Comparison of ENCODE assay signal across 18 cellular contexts in genomic region chr11:65063532-65063931, GRCh38. TPM values are rescaled to one million over a fixed set of nuclear protein-coding genes. Genes with fewer than 3 reads are reported as not detected.
"Had no signal": no experiment of that assay in that cellular context is flagged by ENCODE, and none has a peak within 500 bp of the region (broad histone marks: within the 10 kb centered on the region; RNA-seq: fewer than 3 reads in every experiment).

No MANE protein-coding gene starts in this region.

- H3K4me1 Mint-ChIP-seq: activated B cell treated with CpG ODN at 0.5 μM for 24 hours; activated T-helper 17 cell treated with anti-CD3 and anti-CD28 coated beads, Interleukin-2, amount 50 U/mL, for 72 hours had no signal

- H3K4me3 ChIP-seq: ascending aorta, breast epithelium, mucosa of descending colon, thoracic aorta had no signal

- H3K4me3 Mint-ChIP-seq: activated B cell treated with CpG ODN at 0.5 μM for 24 hours; activated T-helper 17 cell treated with anti-CD3 and anti-CD28 coated beads, Interleukin-2, amount 50 U/mL, for 72 hours; dendritic cell treated with granulocyte-macrophage colony-stimulating factor and Interleukin-4, amounts not matched to agents 40 ng/mL and 50 ng/mL, for 4 days; memory B cell; naive thymus-derived CD4-positive, alpha-beta T cell; T-helper 2 cell treated with Interferon-gamma antibody and Interleukin-4, amounts not matched to agents 5 μg/mL and 100 μg/mL, for 36 hours had no signal

- H3K27ac Mint-ChIP-seq: activated B cell treated with CpG ODN at 0.5 μM for 24 hours; activated T-helper 17 cell treated with anti-CD3 and anti-CD28 coated beads, Interleukin-2, amount 50 U/mL, for 72 hours; dendritic cell treated with granulocyte-macrophage colony-stimulating factor and Interleukin-4, amounts not matched to agents 40 ng/mL and 50 ng/mL, for 4 days; memory B cell; naive thymus-derived CD4-positive, alpha-beta T cell; T-helper 2 cell treated with Interferon-gamma antibody and Interleukin-4, amounts not matched to agents 5 μg/mL and 100 μg/mL, for 36 hours had no signal

- H3K9me3 ChIP-seq: ascending aorta, breast epithelium, mucosa of descending colon, thoracic aorta had no signal

- ATAC-seq: activated T-helper 17 cell treated with anti-CD3 and anti-CD28 coated beads, Interleukin-2, amount 50 U/mL, for 72 hours; left ventricle myocardium superior; mucosa of descending colon; naive thymus-derived CD4-positive, alpha-beta T cell had no signal

- H3K27me3 Mint-ChIP-seq: activated T-helper 17 cell treated with anti-CD3 and anti-CD28 coated beads, Interleukin-2, amount 50 U/mL, for 72 hours; naive thymus-derived CD4-positive, alpha-beta T cell had no signal

- DNase-seq: activated B cell treated with CpG ODN at 0.5 μM for 24 hours; activated CD4-positive, alpha-beta T cell treated with anti-CD3 and anti-CD28 coated beads, Interleukin-2, amount 50 U/mL, for 1 hour; activated naive CD4-positive, alpha-beta T cell treated with Interleukin-2 at 50 U/mL for 16 hours; effector memory CD4-positive, alpha-beta T cell; head of caudate nucleus; kidney glomerular epithelial cell; left ventricle myocardium superior; mucosa of descending colon; naive thymus-derived CD4-positive, alpha-beta T cell; stimulated activated CD4-positive, alpha-beta T cell treated with anti-CD3 and anti-CD28 coated beads, Interleukin-12 subunit alpha, Interleukin-12 subunit beta, amount 100 ng/mL, for 4 hours; stimulated activated CD4-positive, alpha-beta T cell treated with anti-CD3 and anti-CD28 coated beads, Interleukin-2, amount 100 ng/mL, for 24 hours had no signal

- H3K27ac ChIP-seq: ascending aorta, breast epithelium, thoracic aorta had no signal

- H3K27me3 ChIP-seq: ascending aorta, breast epithelium had no signal

- H3K36me3 ChIP-seq: ascending aorta, breast epithelium, thoracic aorta had no signal

- H3K36me3 Mint-ChIP-seq: memory B cell; naive thymus-derived CD4-positive, alpha-beta T cell had no signal

- H3K4me1 ChIP-seq: ascending aorta, breast epithelium had no signal

- H3K9me3 Mint-ChIP-seq: activated B cell treated with CpG ODN at 0.5 μM for 24 hours; activated T-helper 17 cell treated with anti-CD3 and anti-CD28 coated beads, Interleukin-2, amount 50 U/mL, for 72 hours; dendritic cell treated with granulocyte-macrophage colony-stimulating factor and Interleukin-4, amounts not matched to agents 40 ng/mL and 50 ng/mL, for 4 days; memory B cell; naive thymus-derived CD4-positive, alpha-beta T cell; T-helper 2 cell treated with Interferon-gamma antibody and Interleukin-4, amounts not matched to agents 5 μg/mL and 100 μg/mL, for 36 hours had no signal

RNA-seq across cellular contexts. Expression of gene CDCA5, which starts 20.3 kb away (rescaled TPM):
- total RNA-seq: ascending aorta had no signal
